19 cellular contexts compared by ENCODE assay signal in the genomic region with DNA sequence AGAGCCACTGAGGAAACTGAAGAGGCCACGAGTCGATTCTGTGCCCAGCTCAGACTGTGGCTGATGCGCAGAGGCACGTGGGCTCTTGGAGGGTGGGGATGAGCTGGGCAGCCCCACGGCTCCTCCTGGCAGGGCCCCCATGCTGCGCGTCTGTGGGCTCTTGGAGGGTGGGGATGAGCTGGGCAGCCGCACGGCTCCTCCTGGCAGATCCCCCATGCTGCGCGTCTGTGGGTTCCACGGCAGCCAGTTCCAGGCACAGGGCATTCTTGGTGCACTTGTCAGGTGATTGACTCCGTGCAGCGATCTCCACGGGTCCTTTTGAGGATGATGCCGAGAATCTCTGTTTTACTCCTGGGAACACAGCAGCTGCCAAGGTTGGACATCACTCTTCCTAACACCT.
"Had no signal": no experiment of that assay in that cellular context is flagged by ENCODE, and none has a peak within 500 bp of the region (broad histone marks: within the 10 kb centered on the region; RNA-seq: fewer than 3 reads in every experiment).

No MANE protein-coding gene starts in this region.

- DNase-seq: KBM-7, NCI-H1092, NCI-H1105 treated with DMSO at 0.1 percent for 48 hours, NCI-H1417 treated with DMSO at 0.1 percent for 48 hours, NCI-H1694 treated with DMSO at 0.1 percent for 48 hours, NCI-H1930, NCI-H2081, NCI-H2107, NCI-H2171 treated with DMSO at 0.1 percent for 48 hours, NCI-H345, NCI-H446 treated with DMSO at 0.1 percent for 48 hours, NCI-H510A treated with DMSO at 0.1 percent for 48 hours, NCI-H526 treated with DMSO at 0.1 percent for 48 hours, NCI-H748 treated with DMSO at 0.1 percent for 48 hours, SHP77, SK-N-SH, SW 1271, T-cell had no signal

- H3K9ac ChIP-seq: SK-N-SH had no signal

- H3K9me3 ChIP-seq: SK-N-SH had no signal

- H3K4me2 ChIP-seq: SK-N-SH had no signal

- H3K9me2 ChIP-seq: SK-N-SH had no signal

- ATAC-seq: T-cell had no signal

- H3K27ac ChIP-seq: RWPE1 had no signal
